Comparison of ENCODE assay signal across 9 cellular contexts in the genomic region with DNA sequence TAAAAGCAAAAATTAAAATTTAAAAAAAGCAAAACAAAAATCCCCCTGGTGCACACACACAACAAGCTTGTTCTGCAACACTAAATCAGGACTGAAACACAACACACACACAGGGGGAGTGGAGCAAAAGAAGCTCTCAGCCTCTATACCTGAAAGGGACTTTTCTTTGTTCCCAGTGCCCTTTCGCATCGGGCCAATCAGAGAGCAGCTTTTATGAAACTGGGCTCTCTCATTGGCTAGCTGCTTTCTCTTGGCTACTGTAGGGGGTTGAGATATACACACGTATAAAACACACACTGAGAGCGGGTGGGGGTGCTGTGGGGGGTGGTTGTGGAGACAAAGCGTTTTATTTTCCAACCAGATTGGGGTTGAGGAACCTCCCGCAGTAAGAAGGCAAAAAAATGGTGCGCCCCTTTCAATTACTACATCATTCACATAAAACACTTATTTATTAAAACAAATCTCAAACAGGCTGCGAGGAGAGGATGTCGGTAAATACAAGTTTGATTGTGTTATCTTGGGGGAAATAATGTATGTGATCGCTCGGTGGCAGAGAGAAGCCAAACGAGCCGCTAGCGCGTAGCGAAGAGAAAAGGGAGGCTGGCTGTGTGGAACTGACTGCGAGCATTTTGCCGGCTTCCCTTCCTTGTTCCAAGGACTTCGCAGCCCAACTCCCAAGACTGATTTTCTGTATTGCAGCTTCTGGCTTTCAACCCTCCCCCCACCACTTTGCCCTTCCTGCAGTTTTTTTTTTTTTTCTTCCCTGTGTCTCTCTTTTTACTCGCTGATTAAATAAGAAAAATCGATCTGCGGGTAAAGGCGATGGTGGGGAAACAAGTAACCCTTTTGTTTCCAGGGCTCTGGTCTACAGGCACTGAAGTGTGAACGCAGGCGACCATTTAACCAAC. TPM values are rescaled to one million over a fixed set of nuclear protein-coding genes. Genes with fewer than 3 reads are reported as not detected.
DNase-seq lines count a peak whose midpoint lies in the region; ATAC-seq and TF ChIP-seq lines count a peak whose summit lies in the region.
"Had no signal": no experiment of that assay in that cellular context is flagged by ENCODE, and none has a peak within 500 bp of the region (broad histone marks: within the 10 kb centered on the region; RNA-seq: fewer than 3 reads in every experiment).

No MANE protein-coding gene starts in this region.

- no peak for TF ChIP-seq CTCF in AG09319 (IDR thresholded peaks at IDR 0.05; ENCODE audit: low read depth, low read length)
- TF ChIP-seq CTCF in fibroblast of lung (conservative IDR thresholded peaks at IDR 0.05 in 1 of 2, IDR thresholded peaks at IDR 0.05 in 1 of 2; ENCODE audit: low read depth in 1 of 2, low read length in 2 of 2) = no peak
- no peak for TF ChIP-seq CTCF in uterus (IDR thresholded peaks at IDR 0.05)

- DNase-seq in AG09319 (ENCODE audit: extremely low read depth, low read depth) = peak; percentile 70
- DNase-seq in NCI-H1694 (lab: John Stamatoyannopoulos, UW) = peak; percentile 98
- peak; percentile 67 for DNase-seq in UCSD-AML1 (lab: John Stamatoyannopoulos, UW; ENCODE audit: unreplicated experiment)
- peak; percentile 93 to 95 for DNase-seq in fibroblast of lung (ENCODE audit: low read depth in 2 of 2)
- peak; percentile 92 for DNase-seq in mucosa of gallbladder (ENCODE audit: low spot score)
- DNase-seq in uterus = peak; percentile 61 to 84

- TF ChIP-seq POLR2A in uterus (IDR thresholded peaks at IDR 0.05) = peak; percentile 40 to 48

- peak overlapping the region; percentile 85 for H2AFZ ChIP-seq in fibroblast of lung (ENCODE audit: low read length)

- ATAC-seq in GM18519 (IDR thresholded peaks at IDR 0.05; ENCODE audit: low FRiP score, unreplicated experiment) = peak; percentile 86
- peak; percentile 78 for ATAC-seq in HG02938 (IDR thresholded peaks at IDR 0.05; ENCODE audit: unreplicated experiment)

- H3K36me3 ChIP-seq in fibroblast of lung (ENCODE audit: control insufficient read depth, insufficient read depth, low read length) (no peaks in the 10 kb centered on the region), uterus (no peaks in the 10 kb centered on the region)

- peak overlapping the region; percentile 47 for H3K9ac ChIP-seq in fibroblast of lung (ENCODE audit: insufficient read depth, low read length)

- H3K4me1 ChIP-seq in fibroblast of lung (ENCODE audit: control insufficient read depth, extremely low read depth, insufficient read depth, low read length) (no peaks in the 10 kb centered on the region), uterus (no peaks in the 10 kb centered on the region)

- H3K9me3 ChIP-seq in fibroblast of lung (ENCODE audit: control insufficient read depth, insufficient read depth, low read depth, low read length) (no peaks in the 10 kb centered on the region), uterus (no peaks in the 10 kb centered on the region)

- peak overlapping the region; percentile 49 for H3K4me2 ChIP-seq in fibroblast of lung (ENCODE audit: extremely low read depth, insufficient read depth, low read length)

- intact Hi-C loops in uterus (cut with DNase I; ENCODE audit: low total_unique reads) = loop anchor here (10.0 kb wide), 1 partner anchor 74 kb away; no protein-coding TSS in a partner anchor

- peaks cover 19% of the 10 kb centered on the region for H3K79me2 ChIP-seq in fibroblast of lung (ENCODE audit: control insufficient read depth, insufficient read depth, low read length)

- peak overlapping the region; percentile 57 to 96 (median 64) for H3K4me3 ChIP-seq in fibroblast of lung (replicated peaks in 1 of 4; ENCODE audit: control extremely low read depth in 1 of 4, insufficient read depth in 1 of 4, low read depth in 3 of 4, low read length in 4 of 4)
- peak overlapping the region; percentile 49 to 50 for H3K4me3 ChIP-seq in uterus

- H4K20me1 ChIP-seq in fibroblast of lung (ENCODE audit: control insufficient read depth, extremely low read depth, insufficient read depth, low read length) = no peaks in the 10 kb centered on the region

- H3K27me3 ChIP-seq in fibroblast of lung (ENCODE audit: control insufficient read depth, insufficient read depth, low read length) = no peaks in the 10 kb centered on the region
- no peaks in the 10 kb centered on the region for H3K27me3 ChIP-seq in uterus

- H3K27ac ChIP-seq in fibroblast of lung (ENCODE audit: insufficient read depth, low read length) (peak overlapping the region; percentile 72), uterus (peak overlapping the region; percentile 90 to 93)

RNA-seq across cellular contexts. Expression of a gene that starts 2.5 kb away (rescaled TPM):
- total RNA-seq in fibroblast of lung = 18.0 and 25.3 TPM in 2 replicates
- 12.4 and 16.5 TPM in 2 replicates for polyA plus RNA-seq in fibroblast of lung
- 11.4 and 12.2 TPM in 2 replicates for polyA plus RNA-seq in fibroblast of lung (2012)
- polyA minus RNA-seq in fibroblast of lung (ENCODE audit: low replicate concordance) = 7.8 and 16.1 TPM in 2 replicates
- 37.1 TPM for total RNA-seq in mucosa of gallbladder
- total RNA-seq in uterus = 1,000 to 10,000 TPM in 1 of 4 donors, 10 to 100 TPM in 3; 11.1 to 1,086 (median 59.0) TPM
- total RNA-seq: T-helper 2 cell treated with Interferon-gamma antibody and Interleukin-4, amounts not matched to agents 100 ng/mL and 5 ng/mL, for 36 hours had no signal

Comparison
In these comparisons a context has a peak if more than half of its experiments do, and no peak if none do; other contexts are left out.
1. Peak in every context shown above with its lines: DNase-seq, ATAC-seq, H3K4me3 ChIP-seq and H3K27ac ChIP-seq.